ENCODE assay signal across 15 cellular contexts in genomic region chr7:1758859-1759521, GRCh38.
A peak's percentile ranks its signal among the peaks of the same experiment; 100 is the strongest.
DNase-seq lines count a peak whose midpoint lies in the region; ATAC-seq and TF ChIP-seq lines count a peak whose summit lies in the region.
"Had no signal": no experiment of that assay in that cellular context is flagged by ENCODE, and none has a peak within 500 bp of the region (broad histone marks: within the 10 kb centered on the region; RNA-seq: fewer than 3 reads in every experiment).

No MANE protein-coding gene starts in this region.

- no peaks in the 10 kb centered on the region for H3K9me3 ChIP-seq in aorta (ENCODE audit: control insufficient read depth, low read length)

- no peak overlapping the region for H3K27ac Mint-ChIP-seq in chondrocyte (ENCODE audit: unreplicated experiment)
- H3K27ac Mint-ChIP-seq: stimulated activated naive CD8-positive, alpha-beta T cell treated with anti-CD3 and anti-CD28 coated beads, Interleukin-15, Interleukin-2, amounts not matched to agents 100 ng/mL and 50 ng/mL, for 24 hours had no signal

- H3K4me3 Mint-ChIP-seq in chondrocyte (ENCODE audit: unreplicated experiment) = no peak overlapping the region
- H3K4me3 Mint-ChIP-seq: stimulated activated naive CD8-positive, alpha-beta T cell treated with anti-CD3 and anti-CD28 coated beads, Interleukin-15, Interleukin-2, amounts not matched to agents 100 ng/mL and 50 ng/mL, for 24 hours had no signal

- H3K4me3 ChIP-seq in aorta (ENCODE audit: low read length in 2 of 2) = no peak overlapping the region
- H3K4me3 ChIP-seq: cardiac muscle cell had no signal

- no peaks in the 10 kb centered on the region for H3K4me1 ChIP-seq in aorta (ENCODE audit: control insufficient read depth in 1 of 2, insufficient read depth in 2 of 2, low read length in 2 of 2)

- no peaks in the 10 kb centered on the region for H3K9me3 Mint-ChIP-seq in chondrocyte (ENCODE audit: low read depth)
- H3K9me3 Mint-ChIP-seq: stimulated activated naive CD8-positive, alpha-beta T cell treated with anti-CD3 and anti-CD28 coated beads, Interleukin-15, Interleukin-2, amounts not matched to agents 100 ng/mL and 50 ng/mL, for 24 hours had no signal

- peak; percentile 0 for TF ChIP-seq CTCF in chondrocyte (IDR thresholded peaks at IDR 0.05)

- intact Hi-C loops in aorta (cut with DNase I) = no loop called here

- H3K36me3 Mint-ChIP-seq in chondrocyte (ENCODE audit: low read depth) = no peaks in the 10 kb centered on the region

- no peaks in the 10 kb centered on the region for H3K27me3 ChIP-seq in aorta (ENCODE audit: control insufficient read depth in 1 of 2, insufficient read depth in 2 of 2, low read length in 1 of 2)

- WGBS in aorta, 2 donors = 83 to 84% methylated on average over 29 to 32 of the region's 32 CpGs

- no peaks in the 10 kb centered on the region for H3K36me3 ChIP-seq in aorta (ENCODE audit: control insufficient read depth in 1 of 2, insufficient read depth in 2 of 2, low read length in 1 of 2)
- H3K36me3 ChIP-seq: cardiac muscle cell had no signal

- peaks cover 44% of the 10 kb centered on the region for H3K27me3 Mint-ChIP-seq in chondrocyte (ENCODE audit: low read depth)
- H3K27me3 Mint-ChIP-seq: stimulated activated naive CD8-positive, alpha-beta T cell treated with anti-CD3 and anti-CD28 coated beads, Interleukin-15, Interleukin-2, amounts not matched to agents 100 ng/mL and 50 ng/mL, for 24 hours had no signal

- H3K4me1 Mint-ChIP-seq in chondrocyte (ENCODE audit: low read depth) = no peaks in the 10 kb centered on the region

- ATAC-seq in left lobe of liver = peak; percentile 7
- peak; percentile 17 for ATAC-seq in aorta (ENCODE audit: low FRiP score)
- ATAC-seq in HG03457 (IDR thresholded peaks at IDR 0.05; ENCODE audit: unreplicated experiment) = no peak
- no peak for ATAC-seq in GM21717 (IDR thresholded peaks at IDR 0.05; ENCODE audit: unreplicated experiment)

- H3K27ac ChIP-seq in aorta (ENCODE audit: low read depth in 1 of 2, low read length in 2 of 2) = no peak overlapping the region
- H3K27ac ChIP-seq: C4-2B, cardiac muscle cell had no signal

- peak; percentile 53 for DNase-seq in activated effector memory CD4-positive, alpha-beta T cell treated with anti-CD3 and anti-CD28 coated beads, Interleukin-2, amount 50 U/mL, for 16 hours
- no peak for DNase-seq in activated effector memory CD4-positive, alpha-beta T cell treated with Interleukin-2 at 50 U/mL for 16 hours
- DNase-seq in chondrocyte (ENCODE audit: low spot score) = peak; percentile 80
- no peak for DNase-seq in left lobe of liver (ENCODE audit: low spot score)
- peak in 1 of 2 donors; percentile 70 for DNase-seq in aorta
- DNase-seq in superior temporal gyrus (ENCODE audit: extremely low spot score) = no peak
- DNase-seq: activated CD8-positive, alpha-beta memory T cell treated with anti-CD3 and anti-CD28 coated beads, Interleukin-2, amount 50 U/mL, for 48 hours; activated gamma-delta T cell treated with Interleukin-2 at 50 U/mL for 16 hours; amniotic stem cell; NCI-H748 treated with DMSO at 0.1 percent for 48 hours had no signal

Comparison
In these comparisons a context has a peak if more than half of its experiments do, and no peak if none do; other contexts are left out.
1. DNase-seq: peak in activated effector memory CD4-positive, alpha-beta T cell treated with anti-CD3 and anti-CD28 coated beads, Interleukin-2, amount 50 U/mL, for 16 hours (single experiment) and chondrocyte (single experiment); none in activated effector memory CD4-positive, alpha-beta T cell treated with Interleukin-2 at 50 U/mL for 16 hours (single experiment), left lobe of liver (single experiment) and superior temporal gyrus (single experiment).
2. ATAC-seq: peak in left lobe of liver (single experiment) and aorta (single experiment); none in HG03457 (single experiment) and GM21717 (single experiment).